In genomic region chr5:156147948-156148285, GRCh38 we compare ENCODE assay signal across 1 cellular context.
TF ChIP-seq lines count a peak whose summit lies in the region.

No MANE protein-coding gene starts in this region.

TF ChIP-seq in SK-N-SH, 30 proteins besides CTCF, POLR2A, EP300 and RAD21 (continued from another document):
- TF ChIP-seq MAX (IDR thresholded peaks at IDR 0.05; ENCODE audit: low read depth) (no peak), RFX5 (IDR thresholded peaks at IDR 0.05; ENCODE audit: low read length) (no peak), ELF1 (IDR thresholded peaks at IDR 0.05) (no peak), FOSL2 (IDR thresholded peaks at IDR 0.05; ENCODE audit: borderline replicate concordance, low read depth) (no peak), MXI1 (IDR thresholded peaks at IDR 0.05; ENCODE audit: low read depth, low read length) (no peak), MEF2A (IDR thresholded peaks at IDR 0.05; ENCODE audit: borderline replicate concordance, low read depth) (no peak), REST (IDR thresholded peaks at IDR 0.05; ENCODE audit: low read depth, low read length) (no peak), POLR2AphosphoS5 (IDR thresholded peaks at IDR 0.05; ENCODE audit: low read depth, low read length) (no peak), SIN3A (IDR thresholded peaks at IDR 0.05; ENCODE audit: borderline replicate concordance, low read depth, low read length) (no peak)
